In the genomic region with DNA sequence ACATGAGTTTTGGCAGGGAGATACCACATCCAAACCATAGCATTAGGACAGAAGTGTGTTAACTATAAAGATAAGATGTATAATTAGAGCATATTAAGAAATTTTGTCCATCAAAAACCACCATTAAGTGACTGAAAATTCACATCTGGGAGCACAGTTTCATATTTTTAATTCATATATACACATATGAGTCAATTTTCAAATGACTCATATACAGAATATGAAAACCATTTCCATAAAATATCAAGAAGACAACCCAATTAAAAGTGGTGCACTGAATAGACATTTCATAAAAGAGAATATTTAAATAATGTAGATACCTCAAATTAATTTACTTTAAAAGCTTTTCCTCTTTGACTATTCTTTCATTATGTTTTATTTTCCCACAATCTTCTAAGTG, we compare ENCODE assay signal across 19 cellular contexts. TPM values are rescaled to one million over a fixed set of nuclear protein-coding genes. Genes with fewer than 3 reads are reported as not detected.
"Had no signal": no experiment of that assay in that cellular context is flagged by ENCODE, and none has a peak within 500 bp of the region (broad histone marks: within the 10 kb centered on the region; RNA-seq: fewer than 3 reads in every experiment).

No MANE protein-coding gene starts in this region.

- H3K27me3 ChIP-seq: dorsolateral prefrontal cortex, esophagus muscularis mucosa, heart left ventricle, right lobe of liver, SJSA1 had no signal

- H3K36me3 Mint-ChIP-seq: naive thymus-derived CD8-positive, alpha-beta T cell; stimulated activated effector memory CD8-positive, alpha-beta T cell treated with anti-CD3 and anti-CD28 coated beads, Interleukin-12 subunit alpha, Interleukin-12 subunit beta, amount 100 ng/mL, for 72 hours; type B pancreatic cell had no signal

- H3K4me3 Mint-ChIP-seq: naive thymus-derived CD8-positive, alpha-beta T cell; stimulated activated effector memory CD8-positive, alpha-beta T cell treated with anti-CD3 and anti-CD28 coated beads, Interleukin-12 subunit alpha, Interleukin-12 subunit beta, amount 100 ng/mL, for 72 hours; type B pancreatic cell had no signal

- H3K4me1 Mint-ChIP-seq: naive thymus-derived CD8-positive, alpha-beta T cell had no signal

- H3K36me3 ChIP-seq: esophagus muscularis mucosa, heart left ventricle, right lobe of liver, SJSA1 had no signal

- H3K4me3 ChIP-seq: dorsolateral prefrontal cortex, esophagus muscularis mucosa, heart left ventricle, mucosa of descending colon, right lobe of liver, SJSA1 had no signal

- H3K27me3 Mint-ChIP-seq: type B pancreatic cell had no signal

- DNase-seq: activated CD8-positive, alpha-beta memory T cell treated with anti-CD3 and anti-CD28 coated beads for 24 hours; anterior cingulate cortex; dorsolateral prefrontal cortex; foreskin melanocyte; heart left ventricle; mucosa of descending colon; naive thymus-derived CD8-positive, alpha-beta T cell; nucleus accumbens; right lobe of liver; T1000 had no signal

- H3K27ac Mint-ChIP-seq: naive thymus-derived CD8-positive, alpha-beta T cell; stimulated activated effector memory CD8-positive, alpha-beta T cell treated with anti-CD3 and anti-CD28 coated beads, Interleukin-12 subunit alpha, Interleukin-12 subunit beta, amount 100 ng/mL, for 72 hours; type B pancreatic cell had no signal

- H3K9me3 Mint-ChIP-seq: stimulated activated effector memory CD8-positive, alpha-beta T cell treated with anti-CD3 and anti-CD28 coated beads, Interleukin-12 subunit alpha, Interleukin-12 subunit beta, amount 100 ng/mL, for 72 hours; type B pancreatic cell had no signal

- H3K9me3 ChIP-seq: esophagus muscularis mucosa, mucosa of descending colon, right lobe of liver, SJSA1 had no signal

- ATAC-seq: heart left ventricle; left lobe of liver; mucosa of descending colon; naive thymus-derived CD8-positive, alpha-beta T cell; right lobe of liver; stimulated activated effector memory CD8-positive, alpha-beta T cell treated with anti-CD3 and anti-CD28 coated beads, Interleukin-12 subunit alpha, Interleukin-12 subunit beta, amount 100 ng/mL, for 72 hours had no signal

- H3K4me1 ChIP-seq: esophagus muscularis mucosa, right lobe of liver, SJSA1 had no signal

- H3K27ac ChIP-seq: dorsolateral prefrontal cortex, esophagus muscularis mucosa, heart left ventricle, right lobe of liver, SJSA1, VCaP had no signal

- FAIRE-seq: islet of Langerhans had no signal

RNA-seq across cellular contexts. Expression of gene MUCL1, which starts 25.3 kb away (rescaled TPM):
- total RNA-seq: chondrocyte; esophagus muscularis mucosa; heart left ventricle; left lobe of liver; mucosa of descending colon; naive thymus-derived CD8-positive, alpha-beta T cell; progenitor cell of endocrine pancreas; right lobe of liver; SJSA1 had no signal
- polyA plus RNA-seq: heart left ventricle; naive thymus-derived CD8-positive, alpha-beta T cell had no signal
